In genomic region chr1:61183471-61184034, GRCh38 we compare ENCODE assay signal across 8 cellular contexts.
DNase-seq lines count a peak whose midpoint lies in the region; ATAC-seq, FAIRE-seq and TF ChIP-seq lines count a peak whose summit lies in the region.

No MANE protein-coding gene starts in this region.

- no peaks in the 10 kb centered on the region for H3K9me3 ChIP-seq in SJCRH30 (replicated peaks)
- H3K9me3 ChIP-seq in pancreas = no peaks in the 10 kb centered on the region

- intact Hi-C loops in pancreas (cut with DNase I) = no loop called here

- FAIRE-seq in pancreas (lab: Jason Lieb, UNC) (no peak), HTR-8/SVneo (lab: Jason Lieb, UNC) (no peak)

- H2AFZ ChIP-seq in GM23338 = no peak overlapping the region

- H3K4me2 ChIP-seq in GM23338 = no peak overlapping the region

- TF ChIP-seq CTCF in fibroblast of villous mesenchyme (IDR thresholded peaks at IDR 0.05; ENCODE audit: insufficient read depth, low read depth, low read length) (no peak), pancreas (IDR thresholded peaks at IDR 0.05) (no peak), nephron progenitor cell (IDR thresholded peaks at IDR 0.05) (no peak), GM23338 (conservative IDR thresholded peaks at IDR 0.05; ENCODE audit: low read depth in 2 of 2) (no peak)

- ATAC-seq in pancreas (peak; percentile 82 to 87 (median 84)), GM23338 (no peak)

- H3K4me1 Mint-ChIP-seq in nephron progenitor cell (peaks cover 6% of the 10 kb centered on the region), GM23338 (peaks cover 29% of the 10 kb centered on the region)

- H3K27me3 ChIP-seq in SJCRH30 (no peaks in the 10 kb centered on the region), pancreas (no peaks in the 10 kb centered on the region), GM23338 (ENCODE audit: insufficient read depth) (no peaks in the 10 kb centered on the region)

- H3K79me2 ChIP-seq in GM23338 (replicated peaks; ENCODE audit: insufficient read depth) = no peaks in the 10 kb centered on the region

- peak overlapping the region; percentile 52 for H3K4me3 ChIP-seq in SJCRH30
- H3K4me3 ChIP-seq in fibroblast of villous mesenchyme (ENCODE audit: low read depth, low read length) = peak overlapping the region; percentile 19
- H3K4me3 ChIP-seq in pancreas = peak overlapping the region in 3 of 4 donors; percentile 21 to 46 (median 40)
- H3K4me3 ChIP-seq in GM23338 = no peak overlapping the region

- H3K27me3 Mint-ChIP-seq in nephron progenitor cell (ENCODE audit: low read depth, poor library complexity) (no peaks in the 10 kb centered on the region), GM23338 (ENCODE audit: insufficient read depth, low read depth, poor library complexity) (no peaks in the 10 kb centered on the region)

- DNase-seq in Ammon's horn (ENCODE audit: low spot score) = peak; percentile 59
- DNase-seq in SJCRH30 = peak; percentile 55 to 72
- peak; percentile 45 for DNase-seq in fibroblast of villous mesenchyme (ENCODE audit: low read depth)
- peak in 5 of 6 donors; percentile 58 to 76 (median 69) for DNase-seq in pancreas
- no peak for DNase-seq in nephron progenitor cell
- no peak for DNase-seq in GM23338 (ENCODE audit: low spot score)
- DNase-seq in HTR-8/SVneo (ENCODE audit: insufficient read length, low spot score) = no peak
- no peak for DNase-seq in activated CD4-positive, alpha-beta T cell treated with anti-CD3 and anti-CD28 coated beads for 4 hours

- no peaks in the 10 kb centered on the region for H3K9me3 Mint-ChIP-seq in nephron progenitor cell
- H3K9me3 Mint-ChIP-seq in GM23338 = no peaks in the 10 kb centered on the region

- H3K36me3 ChIP-seq in SJCRH30 (no peaks in the 10 kb centered on the region), pancreas (no peaks in the 10 kb centered on the region), GM23338 (ENCODE audit: insufficient read depth) (no peaks in the 10 kb centered on the region)

- no peaks in the 10 kb centered on the region for H3F3A ChIP-seq in GM23338 (replicated peaks; ENCODE audit: low read depth)

- no peaks in the 10 kb centered on the region for H4K20me1 ChIP-seq in GM23338 (replicated peaks; ENCODE audit: insufficient read depth)

- H3K4me1 ChIP-seq in SJCRH30 (peaks cover 43% of the 10 kb centered on the region), pancreas (peaks cover 3 to 42% (median 30%) of the 10 kb centered on the region in 3 donors), GM23338 (ENCODE audit: insufficient read depth) (peaks cover 5% of the 10 kb centered on the region; the same call in 1 of the 2 replicates)

- H3K4me3 Mint-ChIP-seq in nephron progenitor cell = no peak overlapping the region
- no peak overlapping the region for H3K4me3 Mint-ChIP-seq in GM23338

- peak overlapping the region; percentile 91 for H3K27ac ChIP-seq in SJCRH30
- H3K27ac ChIP-seq in pancreas = peak overlapping the region; percentile 85 to 95 (median 88)
- H3K27ac ChIP-seq in GM23338 (ENCODE audit: low read depth) = no peak overlapping the region

- no peaks in the 10 kb centered on the region for H3K36me3 Mint-ChIP-seq in nephron progenitor cell (ENCODE audit: low read depth)
- H3K36me3 Mint-ChIP-seq in GM23338 (ENCODE audit: low read depth) = no peaks in the 10 kb centered on the region

- H3K27ac Mint-ChIP-seq in nephron progenitor cell (no peak overlapping the region), GM23338 (no peak overlapping the region)

- no peaks in the 10 kb centered on the region for H3K9me2 ChIP-seq in GM23338 (ENCODE audit: insufficient read depth)

- 5 to 7% methylated on average over 8 of the region's 8 CpGs for WGBS in pancreas, 2 donors

TF ChIP-seq in GM23338, 12 proteins besides CTCF, POLR2A, EP300 and RAD21:
- no peak for TF ChIP-seq STAT1 (IDR thresholded peaks at IDR 0.05; ENCODE audit: unreplicated experiment)
- TF ChIP-seq NANOG (IDR thresholded peaks at IDR 0.05; ENCODE audit: borderline replicate concordance) = no peak
- TF ChIP-seq ZNF331 (CRISPR knock-in tag; IDR thresholded peaks at IDR 0.05; ENCODE audit: low read depth) = no peak
- TF ChIP-seq EZH2phosphoT487 (IDR thresholded peaks at IDR 0.05; ENCODE audit: unreplicated experiment) = no peak

Comparison
In these comparisons a context has a peak if more than half of its experiments do, and no peak if none do; other contexts are left out.
1. DNase-seq: peak in Ammon's horn (single experiment), SJCRH30 (2 of 2), fibroblast of villous mesenchyme (single experiment) and pancreas (5 of 6); none in nephron progenitor cell (single experiment), GM23338 (single experiment), HTR-8/SVneo (single experiment) and activated CD4-positive, alpha-beta T cell treated with anti-CD3 and anti-CD28 coated beads for 4 hours (0 of 2).